9 cellular contexts compared by ENCODE assay signal in the genomic region with DNA sequence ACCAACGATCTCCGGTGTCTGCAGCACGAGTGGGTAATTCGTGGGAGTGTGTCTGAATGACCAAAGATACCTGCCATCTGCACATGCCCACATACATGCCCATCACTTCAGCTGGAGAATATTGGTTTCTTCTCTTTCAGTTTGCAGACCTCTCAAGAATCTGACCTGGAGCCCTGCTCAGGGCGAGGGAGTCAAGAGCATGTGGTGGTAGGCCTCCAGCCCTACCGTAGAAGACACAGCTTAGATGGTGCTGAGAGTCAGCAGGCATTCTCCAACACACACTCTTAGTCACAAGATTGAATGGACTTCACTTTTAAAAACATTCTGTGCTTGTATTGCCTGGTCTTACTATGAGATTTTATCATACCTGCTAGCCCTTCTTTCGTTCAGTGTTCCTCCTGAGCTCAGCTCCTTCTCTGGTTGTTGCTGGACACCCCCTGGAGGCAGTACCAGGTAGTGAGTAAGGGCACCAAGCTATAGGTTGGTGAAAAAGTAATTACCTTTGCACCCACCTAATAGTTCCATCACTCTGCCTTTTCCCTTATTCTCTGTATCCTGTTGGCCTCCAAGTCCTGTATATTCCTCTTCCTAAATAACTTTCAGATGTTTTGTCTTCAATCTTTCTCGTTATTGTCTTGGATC.
DNase-seq lines count a peak whose midpoint lies in the region; ATAC-seq and TF ChIP-seq lines count a peak whose summit lies in the region.
"Had no signal": no experiment of that assay in that cellular context is flagged by ENCODE, and none has a peak within 500 bp of the region (broad histone marks: within the 10 kb centered on the region; RNA-seq: fewer than 3 reads in every experiment).

No MANE protein-coding gene starts in this region.

- CTCF ChIA-PET in activated CD8-positive, alpha-beta T cell treated with anti-CD3 and anti-CD28 coated beads for 36 hours (lab: Charles Lee): interaction anchor here (1.3 to 1.7 kb wide), 3 partner anchors 14 to 436 kb away, joined by 3 to 16 read pairs (median 3); no protein-coding TSS in a partner anchor

- H3K27me3 ChIP-seq in GM23338 (ENCODE audit: insufficient read depth): no peaks in the 10 kb centered on the region

- no peaks in the 10 kb centered on the region for H3K9me3 Mint-ChIP-seq in CD14-positive monocyte
- no peaks in the 10 kb centered on the region for H3K9me3 Mint-ChIP-seq in GM23338
- no peaks in the 10 kb centered on the region for H3K9me3 Mint-ChIP-seq in activated CD8-positive, alpha-beta T cell treated with anti-CD3 and anti-CD28 coated beads for 36 hours
- H3K9me3 Mint-ChIP-seq in natural killer cell treated with Interleukin-12 subunit alpha and Interleukin-12 subunit beta and Interleukin-15 and Interleukin-18, amount 100 ng/mL, for 72 hours: no peaks in the 10 kb centered on the region
- H3K9me3 Mint-ChIP-seq: T-helper 1 cell treated with Interleukin-12 subunit alpha and Interleukin-12 subunit beta and Interleukin-4 antibody, amounts not matched to agents 30 μg/mL and 1 μg/mL, for 36 hours had no signal

- no peak overlapping the region for H2AFZ ChIP-seq in GM23338

- no peak overlapping the region for H3K27ac Mint-ChIP-seq in CD14-positive monocyte
- no peak overlapping the region for H3K27ac Mint-ChIP-seq in GM23338
- H3K27ac Mint-ChIP-seq in activated CD8-positive, alpha-beta T cell treated with anti-CD3 and anti-CD28 coated beads for 36 hours: no peak overlapping the region
- no peak overlapping the region for H3K27ac Mint-ChIP-seq in natural killer cell treated with Interleukin-12 subunit alpha and Interleukin-12 subunit beta and Interleukin-15 and Interleukin-18, amount 100 ng/mL, for 72 hours
- H3K27ac Mint-ChIP-seq: T-helper 1 cell treated with Interleukin-12 subunit alpha and Interleukin-12 subunit beta and Interleukin-4 antibody, amounts not matched to agents 30 μg/mL and 1 μg/mL, for 36 hours had no signal

- H3K79me2 ChIP-seq in GM23338 (replicated peaks; ENCODE audit: insufficient read depth): no peaks in the 10 kb centered on the region

- intact Hi-C loops in CD14-positive monocyte (cut with micrococcal nuclease): no loop called here
- intact Hi-C loops in activated CD8-positive, alpha-beta T cell treated with anti-CD3 and anti-CD28 coated beads for 36 hours (cut with micrococcal nuclease): no loop called here

- H3K4me2 ChIP-seq in GM23338: no peak overlapping the region

- no peaks in the 10 kb centered on the region for H3K9me2 ChIP-seq in GM23338 (ENCODE audit: insufficient read depth)

- no peak overlapping the region for H3K4me3 Mint-ChIP-seq in CD14-positive monocyte
- H3K4me3 Mint-ChIP-seq in GM23338: no peak overlapping the region
- no peak overlapping the region for H3K4me3 Mint-ChIP-seq in activated CD8-positive, alpha-beta T cell treated with anti-CD3 and anti-CD28 coated beads for 36 hours
- no peak overlapping the region for H3K4me3 Mint-ChIP-seq in natural killer cell treated with Interleukin-12 subunit alpha and Interleukin-12 subunit beta and Interleukin-15 and Interleukin-18, amount 100 ng/mL, for 72 hours
- H3K4me3 Mint-ChIP-seq: T-helper 1 cell treated with Interleukin-12 subunit alpha and Interleukin-12 subunit beta and Interleukin-4 antibody, amounts not matched to agents 30 μg/mL and 1 μg/mL, for 36 hours had no signal

- H4K20me1 ChIP-seq in GM23338 (replicated peaks; ENCODE audit: insufficient read depth): no peaks in the 10 kb centered on the region; the same call in 1 of the 2 replicates

- ATAC-seq in GM23338 (peak; percentile 97), left lobe of liver (peak; percentile 93), HG02970 (IDR thresholded peaks at IDR 0.05; ENCODE audit: low FRiP score, unreplicated experiment) (no peak), GM19328 (IDR thresholded peaks at IDR 0.05; ENCODE audit: unreplicated experiment) (no peak)
- ATAC-seq in activated CD8-positive, alpha-beta T cell treated with anti-CD3 and anti-CD28 coated beads for 36 hours: no peak
- no peak for ATAC-seq in natural killer cell treated with Interleukin-12 subunit alpha and Interleukin-12 subunit beta and Interleukin-15 and Interleukin-18, amount 100 ng/mL, for 72 hours

- peaks cover 9% of the 10 kb centered on the region for H3K4me1 Mint-ChIP-seq in CD14-positive monocyte
- H3K4me1 Mint-ChIP-seq in GM23338: no peaks in the 10 kb centered on the region
- no peaks in the 10 kb centered on the region for H3K4me1 Mint-ChIP-seq in activated CD8-positive, alpha-beta T cell treated with anti-CD3 and anti-CD28 coated beads for 36 hours (ENCODE audit: low read depth)
- no peaks in the 10 kb centered on the region for H3K4me1 Mint-ChIP-seq in natural killer cell treated with Interleukin-12 subunit alpha and Interleukin-12 subunit beta and Interleukin-15 and Interleukin-18, amount 100 ng/mL, for 72 hours (ENCODE audit: low read depth in 2 of 2)

- no peak overlapping the region for H3K27ac ChIP-seq in GM23338 (ENCODE audit: low read depth)

- peaks cover 4 to 8% (median 4%) of the 10 kb centered on the region in 3 donors for H3K27me3 Mint-ChIP-seq in CD14-positive monocyte (ENCODE audit: low read depth in 3 of 3)
- H3K27me3 Mint-ChIP-seq in GM23338 (ENCODE audit: insufficient read depth, low read depth, poor library complexity): peaks cover 2% of the 10 kb centered on the region
- H3K27me3 Mint-ChIP-seq in activated CD8-positive, alpha-beta T cell treated with anti-CD3 and anti-CD28 coated beads for 36 hours: no peaks in the 10 kb centered on the region
- no peaks in the 10 kb centered on the region for H3K27me3 Mint-ChIP-seq in natural killer cell treated with Interleukin-12 subunit alpha and Interleukin-12 subunit beta and Interleukin-15 and Interleukin-18, amount 100 ng/mL, for 72 hours

- no peaks in the 10 kb centered on the region for H3K36me3 ChIP-seq in GM23338 (ENCODE audit: insufficient read depth)

- peak; percentile 29 for TF ChIP-seq CTCF in CD14-positive monocyte (IDR thresholded peaks at IDR 0.05)
- TF ChIP-seq CTCF in GM23338 (conservative IDR thresholded peaks at IDR 0.05; ENCODE audit: low read depth in 2 of 2): peak; percentile 76 to 86
- TF ChIP-seq CTCF in activated CD8-positive, alpha-beta T cell treated with anti-CD3 and anti-CD28 coated beads for 36 hours (IDR thresholded peaks at IDR 0.05): peak; percentile 24

- H3K36me3 Mint-ChIP-seq in CD14-positive monocyte (no peaks in the 10 kb centered on the region), GM23338 (ENCODE audit: low read depth) (no peaks in the 10 kb centered on the region)
- no peaks in the 10 kb centered on the region for H3K36me3 Mint-ChIP-seq in activated CD8-positive, alpha-beta T cell treated with anti-CD3 and anti-CD28 coated beads for 36 hours (ENCODE audit: low read depth)
- no peaks in the 10 kb centered on the region for H3K36me3 Mint-ChIP-seq in natural killer cell treated with Interleukin-12 subunit alpha and Interleukin-12 subunit beta and Interleukin-15 and Interleukin-18, amount 100 ng/mL, for 72 hours

- no peak overlapping the region for H3K4me3 ChIP-seq in GM23338

- no peak for DNase-seq in CD14-positive monocyte (ENCODE audit: low spot score)
- peak; percentile 78 for DNase-seq in GM23338 (ENCODE audit: low spot score)
- peak; percentile 27 for DNase-seq in activated CD8-positive, alpha-beta T cell treated with anti-CD3 and anti-CD28 coated beads for 36 hours
- peak; percentile 55 for DNase-seq in left lobe of liver (ENCODE audit: low spot score)
- DNase-seq in SKM-1 (lab: John Stamatoyannopoulos, UW; ENCODE audit: unreplicated experiment): no peak
- no peak for DNase-seq in natural killer cell treated with Interleukin-12 subunit alpha and Interleukin-12 subunit beta and Interleukin-15 and Interleukin-18, amount 100 ng/mL, for 72 hours (ENCODE audit: low spot score)

- no peaks in the 10 kb centered on the region for H3K4me1 ChIP-seq in GM23338 (ENCODE audit: insufficient read depth)

- H3F3A ChIP-seq in GM23338 (replicated peaks; ENCODE audit: low read depth): no peaks in the 10 kb centered on the region

- POLR2A ChIA-PET in activated CD8-positive, alpha-beta T cell treated with anti-CD3 and anti-CD28 coated beads for 36 hours (lab: Charles Lee): no interaction called here

TF ChIP-seq in GM23338, 12 proteins besides CTCF, POLR2A, EP300 and RAD21:
- TF ChIP-seq JUNB (IDR thresholded peaks at IDR 0.05; ENCODE audit: unreplicated experiment) (no peak), NANOG (IDR thresholded peaks at IDR 0.05; ENCODE audit: borderline replicate concordance) (no peak)

Comparison
In these comparisons a context has a peak if more than half of its experiments do, and no peak if none do; other contexts are left out.
1. DNase-seq: peak in GM23338 (single experiment), activated CD8-positive, alpha-beta T cell treated with anti-CD3 and anti-CD28 coated beads for 36 hours (single experiment) and left lobe of liver (single experiment); none in CD14-positive monocyte (single experiment), SKM-1 (single experiment) and natural killer cell treated with Interleukin-12 subunit alpha and Interleukin-12 subunit beta and Interleukin-15 and Interleukin-18, amount 100 ng/mL, for 72 hours (single experiment).
2. CTCF ChIP-seq: peak in every context shown above with its lines; median percentile 81 in GM23338; 29 in CD14-positive monocyte; 24 in activated CD8-positive, alpha-beta T cell treated with anti-CD3 and anti-CD28 coated beads for 36 hours.
3. ATAC-seq: peak in GM23338 (single experiment) and left lobe of liver (single experiment); none in activated CD8-positive, alpha-beta T cell treated with anti-CD3 and anti-CD28 coated beads for 36 hours (single experiment), HG02970 (single experiment), natural killer cell treated with Interleukin-12 subunit alpha and Interleukin-12 subunit beta and Interleukin-15 and Interleukin-18, amount 100 ng/mL, for 72 hours (0 of 2) and GM19328 (single experiment).